Comparison of ENCODE assay signal across 27 cellular contexts in genomic region chr14:57576498-57576897, GRCh38.
"Had no signal": no experiment of that assay in that cellular context is flagged by ENCODE, and none has a peak within 500 bp of the region (broad histone marks: within the 10 kb centered on the region; RNA-seq: fewer than 3 reads in every experiment).

No MANE protein-coding gene starts in this region.

- ATAC-seq: effector memory CD8-positive, alpha-beta T cell; esophagus mucosa; gastrocnemius medialis; heart right ventricle; left cardiac atrium; left lung; left ventricle myocardium superior; lower lobe of right lung; naive thymus-derived CD4-positive, alpha-beta T cell had no signal

- H3K27ac ChIP-seq: colonic mucosa, epithelial cell of prostate, esophagus squamous epithelium, gastrocnemius medialis, heart right ventricle, left lung, lower lobe of right lung had no signal

- H3K27ac Mint-ChIP-seq: dendritic cell treated with granulocyte-macrophage colony-stimulating factor and Interleukin-4, amounts not matched to agents 40 ng/mL and 50 ng/mL, for 4 days; effector memory CD8-positive, alpha-beta T cell; endodermal cell; mesothelial cell of epicardium; naive thymus-derived CD4-positive, alpha-beta T cell had no signal

- H3K4me3 ChIP-seq: colonic mucosa, esophagus squamous epithelium, gastrocnemius medialis, heart right ventricle, left lung, lower lobe of right lung had no signal

- FAIRE-seq: endometrium, islet of Langerhans, keratinocyte had no signal

- H3K9me3 ChIP-seq: colonic mucosa, esophagus squamous epithelium, gastrocnemius medialis, heart right ventricle, left lung, lower lobe of right lung had no signal

- DNase-seq: colonic mucosa; cortex of kidney; effector CD8-positive, alpha-beta T cell; effector memory CD8-positive, alpha-beta T cell; endodermal cell; erythroblast; esophagus squamous epithelium; foreskin fibroblast; foreskin melanocyte; gastrocnemius medialis; glutamatergic neuron; head of caudate nucleus; heart right ventricle; hippocampal formation; left cardiac atrium; left lung; left ventricle myocardium superior; lower lobe of right lung; mesenchymal stem cell; naive thymus-derived CD4-positive, alpha-beta T cell had no signal

- H3K4me3 Mint-ChIP-seq: dendritic cell treated with granulocyte-macrophage colony-stimulating factor and Interleukin-4, amounts not matched to agents 40 ng/mL and 50 ng/mL, for 4 days; effector memory CD8-positive, alpha-beta T cell; endodermal cell; mesothelial cell of epicardium; naive thymus-derived CD4-positive, alpha-beta T cell had no signal

- H3K36me3 Mint-ChIP-seq: mesothelial cell of epicardium had no signal

- H3K27me3 ChIP-seq: colonic mucosa, esophagus squamous epithelium, gastrocnemius medialis, heart right ventricle, left lung had no signal

- H3K27me3 Mint-ChIP-seq: dendritic cell treated with granulocyte-macrophage colony-stimulating factor and Interleukin-4, amounts not matched to agents 40 ng/mL and 50 ng/mL, for 4 days; effector memory CD8-positive, alpha-beta T cell had no signal

- H3K36me3 ChIP-seq: colonic mucosa, esophagus squamous epithelium, gastrocnemius medialis, heart right ventricle, left lung, lower lobe of right lung had no signal

- H3K4me1 ChIP-seq: colonic mucosa, esophagus squamous epithelium, gastrocnemius medialis, heart right ventricle, left lung, lower lobe of right lung had no signal

- H3K9me3 Mint-ChIP-seq: dendritic cell treated with granulocyte-macrophage colony-stimulating factor and Interleukin-4, amounts not matched to agents 40 ng/mL and 50 ng/mL, for 4 days; effector memory CD8-positive, alpha-beta T cell; endodermal cell; mesothelial cell of epicardium had no signal

- H3K4me1 Mint-ChIP-seq: mesothelial cell of epicardium; naive thymus-derived CD4-positive, alpha-beta T cell had no signal
